ENCODE assay signal across 1 cellular context in the genomic region with DNA sequence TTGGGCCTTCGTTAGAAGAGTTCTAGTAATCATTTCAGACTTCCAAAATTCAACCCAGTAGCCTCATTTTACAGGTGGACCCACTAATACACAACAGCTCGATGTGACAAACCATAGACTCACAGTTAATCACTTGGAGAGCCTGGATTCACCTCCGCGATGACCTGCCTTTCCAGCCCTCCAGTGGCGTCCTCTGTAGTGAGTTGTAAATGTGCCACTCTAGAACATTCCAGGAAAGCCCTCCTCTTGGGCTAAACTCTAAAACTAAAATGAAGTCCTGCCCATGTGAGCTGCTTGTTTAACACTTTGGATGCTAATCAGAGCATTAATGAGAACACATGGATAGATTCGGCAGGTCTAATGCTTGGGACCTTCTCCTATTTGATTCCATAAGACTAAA.
TF ChIP-seq lines count a peak whose summit lies in the region.

No MANE protein-coding gene starts in this region.

TF ChIP-seq in IMR-90, 13 proteins besides CTCF, POLR2A, EP300 and RAD21 (continued from another document):
- TF ChIP-seq CEBPB (IDR thresholded peaks at IDR 0.05; ENCODE audit: low read depth, low read length) (no peak), MXI1 (IDR thresholded peaks at IDR 0.05; ENCODE audit: borderline replicate concordance, low read depth, low read length) (no peak), FOS (IDR thresholded peaks at IDR 0.05; ENCODE audit: low read depth, low read length) (no peak), NFE2L2 (IDR thresholded peaks at IDR 0.05; ENCODE audit: low read depth, low read length) (no peak), MAZ (IDR thresholded peaks at IDR 0.05; ENCODE audit: borderline replicate concordance, low read depth, low read length) (no peak), CHD1 (IDR thresholded peaks at IDR 0.05; ENCODE audit: low read depth, low read length) (no peak), RCOR1 (IDR thresholded peaks at IDR 0.05; ENCODE audit: insufficient replicate concordance, low read length) (no peak)
- TF ChIP-seq, protein P1, sequence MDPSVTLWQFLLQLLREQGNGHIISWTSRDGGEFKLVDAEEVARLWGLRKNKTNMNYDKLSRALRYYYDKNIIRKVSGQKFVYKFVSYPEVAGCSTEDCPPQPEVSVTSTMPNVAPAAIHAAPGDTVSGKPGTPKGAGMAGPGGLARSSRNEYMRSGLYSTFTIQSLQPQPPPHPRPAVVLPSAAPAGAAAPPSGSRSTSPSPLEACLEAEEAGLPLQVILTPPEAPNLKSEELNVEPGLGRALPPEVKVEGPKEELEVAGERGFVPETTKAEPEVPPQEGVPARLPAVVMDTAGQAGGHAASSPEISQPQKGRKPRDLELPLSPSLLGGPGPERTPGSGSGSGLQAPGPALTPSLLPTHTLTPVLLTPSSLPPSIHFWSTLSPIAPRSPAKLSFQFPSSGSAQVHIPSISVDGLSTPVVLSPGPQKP (IDR thresholded peaks at IDR 0.05; ENCODE audit: borderline replicate concordance, low read depth, low read length): no peak
TF ChIP-seq in IMR-90: peak in this region for 0.
